1 cellular context compared by ENCODE assay signal in the genomic region with DNA sequence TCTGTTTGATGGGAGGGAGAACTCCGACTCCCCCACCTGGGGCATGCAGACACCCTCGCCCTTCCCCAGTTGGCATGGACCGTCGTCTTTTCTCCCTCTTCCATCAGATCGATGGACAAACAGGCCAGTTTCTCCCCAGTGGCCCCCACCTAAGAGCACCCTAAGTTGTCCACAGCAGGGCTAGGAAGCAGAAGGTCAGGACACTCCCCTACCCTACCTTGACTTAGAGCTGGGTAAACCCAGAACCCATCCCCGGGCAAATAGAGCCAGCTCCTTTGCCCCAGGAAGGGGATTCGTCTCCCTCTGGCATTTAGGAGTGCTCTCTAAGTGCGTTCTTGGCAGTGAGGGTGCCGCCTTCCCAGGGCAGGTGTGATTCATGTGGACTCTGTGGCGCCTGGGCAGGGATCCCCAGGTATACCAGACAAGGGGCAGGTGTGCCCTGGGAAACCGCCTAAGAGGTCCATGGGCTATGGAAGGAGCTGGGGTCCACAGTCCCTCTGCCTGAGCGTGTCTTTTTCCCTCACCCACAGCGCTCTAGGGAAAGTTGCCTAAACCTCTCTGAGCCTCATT.
TF ChIP-seq lines count a peak whose summit lies in the region.

No MANE protein-coding gene starts in this region.

TF ChIP-seq in GM23338, 12 proteins besides CTCF, POLR2A, EP300 and RAD21:
- TF ChIP-seq EZH2 (IDR thresholded peaks at IDR 0.05; ENCODE audit: low read depth, unreplicated experiment): peak; percentile 46
- TF ChIP-seq EZH2phosphoT487 (IDR thresholded peaks at IDR 0.05; ENCODE audit: unreplicated experiment): no peak
TF ChIP-seq in GM23338: peak in this region for 1.
